Comparison of ENCODE assay signal across 8 cellular contexts in the genomic region with DNA sequence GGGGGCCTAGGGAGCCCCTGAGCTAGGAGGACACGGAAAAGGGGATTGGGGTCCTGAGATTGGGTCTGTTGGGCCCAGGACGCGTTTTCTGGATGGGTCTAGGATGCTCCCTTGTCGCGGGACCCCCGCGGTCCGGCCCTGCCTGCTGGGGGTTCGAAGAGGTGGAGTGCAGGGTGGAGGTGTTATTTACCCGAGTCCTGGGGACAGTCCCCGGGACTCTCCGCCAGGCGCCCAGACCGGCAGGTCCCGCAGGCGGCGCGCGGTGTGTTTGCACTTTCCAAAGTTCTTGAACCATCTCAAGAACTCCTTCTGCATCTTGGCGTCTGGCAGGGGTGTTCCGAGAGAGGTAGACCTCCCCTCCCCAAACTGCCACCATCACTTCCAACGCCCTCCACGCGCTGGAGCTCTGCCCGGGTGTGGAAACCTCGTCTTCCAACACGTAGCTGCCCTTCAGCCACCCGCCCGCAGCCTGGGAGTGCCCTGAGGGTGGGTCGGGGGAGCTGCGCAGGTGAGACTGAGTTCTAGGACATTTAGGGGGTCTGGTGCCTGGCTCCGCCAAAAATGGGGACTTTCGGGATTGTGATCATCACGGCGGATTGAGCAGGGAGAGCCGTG. TPM values are rescaled to one million over a fixed set of nuclear protein-coding genes. Genes with fewer than 3 reads are reported as not detected.
DNase-seq lines count a peak whose midpoint lies in the region; ATAC-seq and TF ChIP-seq lines count a peak whose summit lies in the region.

No MANE protein-coding gene starts in this region.

- peaks cover 26% of the 10 kb centered on the region for H3K36me3 Mint-ChIP-seq in Calu3 (ENCODE audit: insufficient read depth, unreplicated experiment)

- peak overlapping the region; percentile 71 for H3K9ac ChIP-seq in smooth muscle cell (ENCODE audit: low read depth)

- H3K4me1 Mint-ChIP-seq in Calu3 (ENCODE audit: low read depth, unreplicated experiment), result peaks cover 61% of the 10 kb centered on the region

- H3K27me3 ChIP-seq in Panc1 (ENCODE audit: control insufficient read depth, insufficient read depth, low read length), result no peaks in the 10 kb centered on the region
- H3K27me3 ChIP-seq in smooth muscle cell (ENCODE audit: low read depth), result no peaks in the 10 kb centered on the region

- H2AFZ ChIP-seq in smooth muscle cell (ENCODE audit: low read depth), result peak overlapping the region; percentile 93

- H4K20me1 ChIP-seq in smooth muscle cell (ENCODE audit: low read depth), result no peaks in the 10 kb centered on the region

- in situ Hi-C loops in Panc1 (cut with HindIII; ENCODE audit: low pct_unique_long_range_greater_than_20kb, low sequenced_read_pairs), result no loop called here

- peaks cover 12% of the 10 kb centered on the region for H3K79me2 ChIP-seq in smooth muscle cell (ENCODE audit: low read depth)

- H3K27me3 Mint-ChIP-seq in Calu3 (ENCODE audit: unreplicated experiment), result no peaks in the 10 kb centered on the region

- H3K4me3 ChIP-seq in HEK293 (ENCODE audit: low read depth, low read length) (peak overlapping the region; percentile 59), Panc1 (ENCODE audit: low read depth in 2 of 2, low read length in 2 of 2) (peak overlapping the region; percentile 78 to 90), iPS-18c (ENCODE audit: insufficient read depth, low read depth, low read length) (peak overlapping the region; percentile 68), smooth muscle cell (peak overlapping the region; percentile 62)

- POLR2A ChIA-PET in HEK293 (lab: Yijun Ruan, JAX), result interaction anchor here (1.0 to 2.0 kb wide), 7 partner anchors 10 to 99 kb away, joined by 3 to 8 read pairs (median 3); a partner anchor contains a TSS
- POLR2A ChIA-PET in Panc1 (lab: Charles Lee), result interaction anchor here (0.6 to 2.7 kb wide), 7 partner anchors 14 to 267 kb away, joined by 3 to 13 read pairs (median 6); no protein-coding TSS in a partner anchor

- H3K27ac ChIP-seq in HEK293 (ENCODE audit: extremely low read depth, low read depth, low read length) (peak overlapping the region; percentile 93), Panc1 (ENCODE audit: low read length) (peak overlapping the region; percentile 99), smooth muscle cell (ENCODE audit: low read depth) (peak overlapping the region; percentile 77)

- BruUV-seq in Calu3 (replicated peaks; lab: Mats Ljungman, UMichigan) (no TSS peak), Panc1 (replicated peaks; lab: Mats Ljungman, UMichigan) (TSS peak; percentile 50)

- no peaks in the 10 kb centered on the region for H3K9me3 Mint-ChIP-seq in Calu3 (ENCODE audit: low read depth, unreplicated experiment)

- no peak for TF ChIP-seq CTCF in Calu3 (IDR thresholded peaks at IDR 0.05; ENCODE audit: unreplicated experiment)
- no peak for TF ChIP-seq CTCF in HEK293 (tag by site-specific recombination; IDR thresholded peaks at IDR 0.05)
- TF ChIP-seq CTCF in Panc1 (IDR thresholded peaks at IDR 0.05), result no peak
- no peak for TF ChIP-seq CTCF in smooth muscle cell (IDR thresholded peaks at IDR 0.05; ENCODE audit: borderline replicate concordance, insufficient read depth, poor library complexity, severe bottlenecking)

- DNase-seq in Calu3, result peak; percentile 44
- DNase-seq in Panc1 (ENCODE audit: low read depth, low spot score), result no peak
- peak; percentile 59 for DNase-seq in astrocyte of the hippocampus (ENCODE audit: low read depth, low spot score)
- peak; percentile 19 for DNase-seq in smooth muscle cell (lab: John Stamatoyannopoulos, UW; ENCODE audit: unreplicated experiment)

- WGBS in smooth muscle cell (ENCODE audit: low lambda C conversion rate), result 1% methylated on average over 36 of the region's 36 CpGs

- peak; percentile 11 for ATAC-seq in Panc1
- ATAC-seq in GM21367 (IDR thresholded peaks at IDR 0.05; ENCODE audit: unreplicated experiment), result no peak
- no peak for ATAC-seq in HG03521 (IDR thresholded peaks at IDR 0.05; ENCODE audit: unreplicated experiment)

- CTCF ChIA-PET in Calu3 (lab: Charles Lee) (interaction anchor here (1.0 to 2.2 kb wide), 10 partner anchors 23 to 252 kb away, joined by 3 to 20 read pairs (median 8); a partner anchor contains a TSS), HEK293 (lab: Yijun Ruan, JAX) (interaction anchor here (0.5 to 2.4 kb wide), 19 partner anchors 11 to 405 kb away, joined by 3 to 36 read pairs (median 4); no protein-coding TSS in a partner anchor), Panc1 (lab: Charles Lee) (interaction anchor here (0.6 to 1.2 kb wide), 5 partner anchors 14 to 875 kb away, joined by 3 to 5 read pairs (median 4); a partner anchor contains a TSS)

- H3F3A ChIP-seq in smooth muscle cell (ENCODE audit: low read depth), result no peaks in the 10 kb centered on the region

- H3K4me2 ChIP-seq in smooth muscle cell, result peak overlapping the region; percentile 97

- no peaks in the 10 kb centered on the region for H3K36me3 ChIP-seq in HEK293 (ENCODE audit: control insufficient read depth in 2 of 2, insufficient read depth in 1 of 2, low read length in 2 of 2)
- H3K36me3 ChIP-seq in Panc1 (ENCODE audit: control insufficient read depth, insufficient read depth, low read length), result peaks cover 28% of the 10 kb centered on the region
- H3K36me3 ChIP-seq in smooth muscle cell (ENCODE audit: low read depth), result no peaks in the 10 kb centered on the region

- H3K4me3 Mint-ChIP-seq in Calu3 (ENCODE audit: low read depth, unreplicated experiment), result peak overlapping the region; percentile 93

- peak overlapping the region; percentile 73 for H3K27ac Mint-ChIP-seq in Calu3 (ENCODE audit: unreplicated experiment)

- intact Hi-C loops in Calu3 (cut with micrococcal nuclease; ENCODE audit: unreplicated experiment) (loop anchor here (5.0 to 10.0 kb wide), 5 partner anchors 47 to 279 kb away; no protein-coding TSS in a partner anchor), Panc1 (cut with micrococcal nuclease; ENCODE audit: unreplicated experiment) (loop anchor here (2.0 to 10.0 kb wide), 2 partner anchors 101 to 267 kb away; no protein-coding TSS in a partner anchor)

- H3K4me1 ChIP-seq in HEK293 (ENCODE audit: control insufficient read depth, insufficient read depth, low read length) (0 out of 2 replicates have a peak, but pooled peaks cover 4% of the 10 kb centered on the region), Panc1 (ENCODE audit: control insufficient read depth, insufficient read depth, low read length) (peaks cover 67% of the 10 kb centered on the region), smooth muscle cell (ENCODE audit: low read depth) (peaks cover 9% of the 10 kb centered on the region)

- H3K9me3 ChIP-seq in HEK293 (ENCODE audit: control insufficient read depth, insufficient read depth, low read depth, low read length), result no peaks in the 10 kb centered on the region
- no peaks in the 10 kb centered on the region for H3K9me3 ChIP-seq in Panc1 (ENCODE audit: control insufficient read depth, insufficient read depth, low read depth, low read length)
- H3K9me3 ChIP-seq in iPS-18c (ENCODE audit: control insufficient read depth, insufficient read depth, low read length), result no peaks in the 10 kb centered on the region
- no peaks in the 10 kb centered on the region for H3K9me3 ChIP-seq in smooth muscle cell (replicated peaks; ENCODE audit: low read depth)

TF ChIP-seq in HEK293, 187 proteins besides CTCF, POLR2A, EP300 and RAD21 (continues in another document):
- TF ChIP-seq KLF8 (tag by site-specific recombination; IDR thresholded peaks at IDR 0.05) (peak; percentile 13; the same call in 1 of the 2 replicates), ZNF48 (tag by site-specific recombination; IDR thresholded peaks at IDR 0.05) (no peak), ZNF544 (tag by site-specific recombination; IDR thresholded peaks at IDR 0.05) (no peak), ZNF311 (tag by site-specific recombination; IDR thresholded peaks at IDR 0.05; ENCODE audit: borderline replicate concordance) (no peak), EGR2 (tag by site-specific recombination; IDR thresholded peaks at IDR 0.05; ENCODE audit: low read depth) (no peak)
- TF ChIP-seq, protein P1, sequence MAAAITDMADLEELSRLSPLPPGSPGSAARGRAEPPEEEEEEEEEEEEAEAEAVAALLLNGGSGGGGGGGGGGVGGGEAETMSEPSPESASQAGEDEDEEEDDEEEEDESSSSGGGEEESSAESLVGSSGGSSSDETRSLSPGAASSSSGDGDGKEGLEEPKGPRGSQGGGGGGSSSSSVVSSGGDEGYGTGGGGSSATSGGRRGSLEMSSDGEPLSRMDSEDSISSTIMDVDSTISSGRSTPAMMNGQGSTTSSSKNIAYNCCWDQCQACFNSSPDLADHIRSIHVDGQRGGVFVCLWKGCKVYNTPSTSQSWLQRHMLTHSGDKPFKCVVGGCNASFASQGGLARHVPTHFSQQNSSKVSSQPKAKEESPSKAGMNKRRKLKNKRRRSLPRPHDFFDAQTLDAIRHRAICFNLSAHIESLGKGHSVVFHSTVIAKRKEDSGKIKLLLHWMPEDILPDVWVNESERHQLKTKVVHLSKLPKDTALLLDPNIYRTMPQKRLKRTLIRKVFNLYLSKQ (tag by site-specific recombination; IDR thresholded peaks at IDR 0.05; ENCODE audit: borderline replicate concordance), result no peak
- TF ChIP-seq, protein P2, sequence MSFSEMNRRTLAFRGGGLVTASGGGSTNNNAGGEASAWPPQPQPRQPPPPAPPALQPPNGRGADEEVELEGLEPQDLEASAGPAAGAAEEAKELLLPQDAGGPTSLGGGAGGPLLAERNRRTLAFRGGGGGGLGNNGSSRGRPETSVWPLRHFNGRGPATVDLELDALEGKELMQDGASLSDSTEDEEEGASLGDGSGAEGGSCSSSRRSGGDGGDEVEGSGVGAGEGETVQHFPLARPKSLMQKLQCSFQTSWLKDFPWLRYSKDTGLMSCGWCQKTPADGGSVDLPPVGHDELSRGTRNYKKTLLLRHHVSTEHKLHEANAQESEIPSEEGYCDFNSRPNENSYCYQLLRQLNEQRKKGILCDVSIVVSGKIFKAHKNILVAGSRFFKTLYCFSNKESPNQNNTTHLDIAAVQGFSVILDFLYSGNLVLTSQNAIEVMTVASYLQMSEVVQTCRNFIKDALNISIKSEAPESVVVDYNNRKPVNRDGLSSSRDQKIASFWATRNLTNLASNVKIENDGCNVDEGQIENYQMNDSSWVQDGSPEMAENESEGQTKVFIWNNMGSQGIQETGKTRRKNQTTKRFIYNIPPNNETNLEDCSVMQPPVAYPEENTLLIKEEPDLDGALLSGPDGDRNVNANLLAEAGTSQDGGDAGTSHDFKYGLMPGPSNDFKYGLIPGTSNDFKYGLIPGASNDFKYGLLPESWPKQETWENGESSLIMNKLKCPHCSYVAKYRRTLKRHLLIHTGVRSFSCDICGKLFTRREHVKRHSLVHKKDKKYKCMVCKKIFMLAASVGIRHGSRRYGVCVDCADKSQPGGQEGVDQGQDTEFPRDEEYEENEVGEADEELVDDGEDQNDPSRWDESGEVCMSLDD (tag by site-specific recombination; IDR thresholded peaks at IDR 0.05), result 0 out of 2 replicates have a peak, but pooled peaks have one; percentile 21

RNA-seq across cellular contexts. Expression of a gene that starts 0.6 kb away (rescaled TPM):
- total RNA-seq in Calu3 (2022) (13.3 and 15.9 TPM in 2 replicates), Panc1 (2021; ENCODE audit: unreplicated experiment) (496 TPM), smooth muscle cell (63.4 and 84.7 TPM in 2 replicates)
- 465 TPM for polyA plus RNA-seq in Panc1 (2012; ENCODE audit: insufficient read length)
- 55.8 and 71.9 TPM in 2 replicates for polyA plus RNA-seq in smooth muscle cell

RNA-seq across cellular contexts. Expression of a gene that starts 25.9 kb away (rescaled TPM):
- total RNA-seq in Calu3 (2022) (74.7 and 76.4 TPM in 2 replicates), Panc1 (2021; ENCODE audit: unreplicated experiment) (217 TPM), smooth muscle cell (68.0 and 77.9 TPM in 2 replicates)
- polyA plus RNA-seq in Panc1 (2012; ENCODE audit: insufficient read length), result 199 TPM
- polyA plus RNA-seq in smooth muscle cell, result 38.8 and 55.5 TPM in 2 replicates
